13 cellular contexts compared by ENCODE assay signal in the genomic region with DNA sequence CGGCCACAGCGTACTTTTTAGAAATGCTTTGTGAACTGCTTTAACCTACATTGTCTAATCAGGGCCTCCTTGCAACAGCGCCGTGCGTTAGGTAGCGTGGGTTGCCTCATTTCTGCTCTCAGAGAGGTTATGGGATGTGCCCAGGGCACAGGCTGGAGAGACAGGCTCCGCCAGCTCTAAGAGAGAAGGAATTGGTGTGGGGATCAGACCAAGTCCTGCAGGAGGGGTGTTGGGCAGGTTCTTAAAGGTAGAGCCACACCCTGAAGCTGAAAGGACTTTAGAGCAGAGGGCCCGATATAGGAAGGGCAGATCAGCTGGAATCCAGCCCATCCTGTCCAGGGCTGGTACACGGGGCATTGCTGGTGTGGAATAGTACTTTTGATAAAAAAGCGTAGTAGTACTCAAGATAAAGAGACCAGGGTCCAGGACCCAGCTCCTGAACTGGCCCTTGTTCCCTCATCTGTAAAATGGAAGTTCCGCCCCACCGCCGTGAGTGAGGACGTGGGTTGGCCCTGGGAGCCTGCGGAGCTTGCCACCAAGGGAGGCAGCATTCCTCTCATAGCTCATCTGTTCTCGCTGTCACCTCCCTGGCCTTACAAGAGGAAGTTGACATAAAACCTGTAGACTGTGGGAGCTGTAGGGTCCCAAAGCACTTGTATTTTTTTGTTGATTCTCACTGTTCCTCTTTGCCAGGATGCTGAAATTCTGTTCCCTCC. TPM values are rescaled to one million over a fixed set of nuclear protein-coding genes. Genes with fewer than 3 reads are reported as not detected.
DNase-seq lines count a peak whose midpoint lies in the region; ATAC-seq and TF ChIP-seq lines count a peak whose summit lies in the region.
"Had no signal": no experiment of that assay in that cellular context is flagged by ENCODE, and none has a peak within 500 bp of the region (broad histone marks: within the 10 kb centered on the region; RNA-seq: fewer than 3 reads in every experiment).

No MANE protein-coding gene starts in this region.

- no peak overlapping the region for H2AFZ ChIP-seq in mesenchymal stem cell (ENCODE audit: low read depth, low read length)

- H3K79me1 ChIP-seq in mesenchymal stem cell (replicated peaks; ENCODE audit: low read length, poor library complexity, severe bottlenecking): peaks cover 20% of the 10 kb centered on the region

- H2BK5ac ChIP-seq in mesenchymal stem cell (ENCODE audit: low read depth, low read length, poor library complexity, severe bottlenecking): no peak overlapping the region

- 81% methylated on average over 15 of the region's 16 CpGs for WGBS in mesenchymal stem cell
- 86 to 87% methylated on average over 16 of the region's 16 CpGs for WGBS in aorta, 2 donors

- H4K91ac ChIP-seq in mesenchymal stem cell (ENCODE audit: low read length): no peak overlapping the region

- no peak overlapping the region for H3K4me2 ChIP-seq in mesenchymal stem cell (ENCODE audit: low read length, poor library complexity, severe bottlenecking)

- TF ChIP-seq CTCF in right atrium auricular region (IDR thresholded peaks at IDR 0.05): no peak
- no peak for TF ChIP-seq CTCF in cardiac muscle cell (IDR thresholded peaks at IDR 0.05; ENCODE audit: low read depth, low read length)

- ATAC-seq in Right ventricle myocardium inferior: peak; percentile 20
- ATAC-seq in aorta (ENCODE audit: low FRiP score): peak; percentile 9
- ATAC-seq: natural killer cell had no signal

- DNase-seq in Right ventricle myocardium inferior (ENCODE audit: missing footprints) (no peak), right atrium auricular region (ENCODE audit: low spot score) (no peak), cardiac muscle cell (ENCODE audit: low read depth in 1 of 2, low spot score in 1 of 2) (peak in 1 of 2 donors; percentile 54), mesenchymal stem cell (no peak), aorta (no peak), NCI-H2171 treated with DMSO at 0.1 percent for 48 hours (lab: John Stamatoyannopoulos, UW) (no peak)
- no peak for DNase-seq in stimulated activated CD4-positive, alpha-beta T cell treated with anti-CD3 and anti-CD28 coated beads, Interleukin-2, amount 100 ng/mL, for 48 hours
- no peak for DNase-seq in activated CD4-positive, CD25-positive, alpha-beta regulatory T cell treated with anti-CD3 and anti-CD28 coated beads, Interleukin-2, amount 50 U/mL, for 72 hours
- DNase-seq: activated CD4-positive, alpha-beta T cell treated with anti-CD3 and anti-CD28 coated beads, Interleukin-2, amount 50 U/mL, for 1 hour; DMS 273 treated with DMSO at 0.1 percent for 48 hours; natural killer cell had no signal

- H3K23ac ChIP-seq in mesenchymal stem cell (ENCODE audit: low read length in 2 of 2): no peak overlapping the region

- H3K4ac ChIP-seq in mesenchymal stem cell (ENCODE audit: low read depth in 1 of 2, low read length in 2 of 2): no peak overlapping the region

- H3K36me3 ChIP-seq in right atrium auricular region: peaks cover 30% of the 10 kb centered on the region
- peaks cover 14% of the 10 kb centered on the region for H3K36me3 ChIP-seq in cardiac muscle cell
- peaks cover 28 to 66% of the 10 kb centered on the region in 2 experiments for H3K36me3 ChIP-seq in mesenchymal stem cell (ENCODE audit: control insufficient read depth in 1 of 2, insufficient read depth in 2 of 2, low read depth in 1 of 2, low read length in 2 of 2)
- H3K36me3 ChIP-seq in aorta (ENCODE audit: control insufficient read depth in 1 of 2, insufficient read depth in 2 of 2, low read length in 1 of 2): peaks cover 0 to 4% of the 10 kb centered on the region in 2 donors
- H3K36me3 ChIP-seq: breast epithelium had no signal

- H3K27me3 ChIP-seq in right atrium auricular region (no peaks in the 10 kb centered on the region), cardiac muscle cell (no peaks in the 10 kb centered on the region), mesenchymal stem cell (ENCODE audit: control insufficient read depth in 1 of 2, insufficient read depth in 1 of 2, low read length in 2 of 2) (no peaks in the 10 kb centered on the region), aorta (ENCODE audit: control insufficient read depth in 1 of 2, insufficient read depth in 2 of 2, low read length in 1 of 2) (no peaks in the 10 kb centered on the region)
- H3K27me3 ChIP-seq: breast epithelium had no signal

- H3K9me3 ChIP-seq in right atrium auricular region (no peaks in the 10 kb centered on the region), cardiac muscle cell (ENCODE audit: low read depth) (no peaks in the 10 kb centered on the region), mesenchymal stem cell (ENCODE audit: control insufficient read depth, low read length) (no peaks in the 10 kb centered on the region), aorta (ENCODE audit: control insufficient read depth, low read length) (no peaks in the 10 kb centered on the region)
- H3K9me3 ChIP-seq: breast epithelium had no signal

- peak overlapping the region in 1 of 2 experiments; percentile 38 for H3K18ac ChIP-seq in mesenchymal stem cell (ENCODE audit: low read depth in 1 of 2, low read length in 2 of 2)

- H4K8ac ChIP-seq in mesenchymal stem cell (ENCODE audit: low read length): no peak overlapping the region

- intact Hi-C loops in Right ventricle myocardium inferior (cut with DNase I) (no loop called here), aorta (cut with DNase I) (no loop called here)

- peak overlapping the region; percentile 82 for H2AK5ac ChIP-seq in mesenchymal stem cell (ENCODE audit: low read length, severe bottlenecking)

- no peak overlapping the region for H2BK15ac ChIP-seq in mesenchymal stem cell (ENCODE audit: low read depth, poor library complexity, severe bottlenecking)

- peaks cover 0 to 10% of the 10 kb centered on the region in 2 donors for H3K4me1 ChIP-seq in right atrium auricular region
- H3K4me1 ChIP-seq in cardiac muscle cell (ENCODE audit: low read depth): peaks cover 9% of the 10 kb centered on the region
- H3K4me1 ChIP-seq in mesenchymal stem cell (ENCODE audit: control insufficient read depth, insufficient read depth, low read depth, low read length): peaks cover 32% of the 10 kb centered on the region
- peaks cover 0 to under 1% of the 10 kb centered on the region in 2 donors for H3K4me1 ChIP-seq in aorta (ENCODE audit: control insufficient read depth in 1 of 2, insufficient read depth in 2 of 2, low read length in 2 of 2)
- H3K4me1 ChIP-seq: breast epithelium had no signal

- no peak overlapping the region for H3K14ac ChIP-seq in mesenchymal stem cell (ENCODE audit: low read length in 2 of 2)

- H2BK12ac ChIP-seq in mesenchymal stem cell (ENCODE audit: low read length in 2 of 2): peak overlapping the region in 1 of 2 experiments; percentile 71

- no peak overlapping the region for H3K9ac ChIP-seq in mesenchymal stem cell (ENCODE audit: low read length)

- no peak overlapping the region for H3K27ac ChIP-seq in right atrium auricular region
- H3K27ac ChIP-seq in cardiac muscle cell: peak overlapping the region; percentile 1
- H3K27ac ChIP-seq in mesenchymal stem cell (ENCODE audit: low read length, poor library complexity, severe bottlenecking): peak overlapping the region; percentile 40
- no peak overlapping the region for H3K27ac ChIP-seq in aorta (ENCODE audit: low read depth in 1 of 2, low read length in 2 of 2)
- H3K27ac ChIP-seq: breast epithelium had no signal

- H3K4me3 ChIP-seq in right atrium auricular region (no peak overlapping the region), cardiac muscle cell (no peak overlapping the region), mesenchymal stem cell (ENCODE audit: insufficient read depth in 1 of 2, low read depth in 1 of 2, low read length in 2 of 2) (no peak overlapping the region), aorta (ENCODE audit: low read length in 2 of 2) (no peak overlapping the region)
- H3K4me3 ChIP-seq: breast epithelium, skin epidermis had no signal

- H2BK120ac ChIP-seq in mesenchymal stem cell (ENCODE audit: low read depth, low read length): no peak overlapping the region

RNA-seq across cellular contexts. Expression of a gene that starts 37.2 kb away (rescaled TPM):
- total RNA-seq in Right ventricle myocardium inferior: 109 TPM
- total RNA-seq in right atrium auricular region: 10 to 100 TPM; 35.3 to 50.0 TPM
- 20.0 and 24.6 TPM in 2 replicates for total RNA-seq in cardiac muscle cell
- 56.9 and 69.9 TPM in 2 replicates for polyA plus RNA-seq in cardiac muscle cell
- polyA plus RNA-seq in mesenchymal stem cell (2013, experiment 1 of 2): 54.5 TPM
- polyA plus RNA-seq in mesenchymal stem cell (2013, experiment 2 of 2): 54.2 TPM
- total RNA-seq in aorta: 10 to 100 TPM; 53.8 to 75.1 TPM
- polyA plus RNA-seq in aorta: 100 to 1,000 TPM in 1 of 2 donors, 10 to 100 TPM in 1; 84.0 to 144 TPM

RNA-seq across cellular contexts. Expression of a gene that starts 42.2 kb away (rescaled TPM):
- total RNA-seq in Right ventricle myocardium inferior (66.3 TPM), right atrium auricular region (10 to 100 TPM; 53.4 to 85.3 TPM), cardiac muscle cell (95.6 and 97.9 TPM in 2 replicates), aorta (100 to 1,000 TPM in 1 of 2 donors, 10 to 100 TPM in 1; 87.4 to 121 TPM)
- polyA plus RNA-seq in cardiac muscle cell (87.9 and 101 TPM in 2 replicates), aorta (10 to 100 TPM; 40.4 to 71.8 TPM)
- polyA plus RNA-seq in mesenchymal stem cell (2013, experiment 1 of 2): 76.9 TPM
- polyA plus RNA-seq in mesenchymal stem cell (2013, experiment 2 of 2): 80.1 TPM

Comparison
In these comparisons a context has a peak if more than half of its experiments do, and no peak if none do; other contexts are left out.
1. H3K27ac ChIP-seq: peak in cardiac muscle cell (single experiment) and mesenchymal stem cell (single experiment); none in right atrium auricular region (0 of 2) and aorta (0 of 2).